1 cellular context compared by ENCODE assay signal in the genomic region with DNA sequence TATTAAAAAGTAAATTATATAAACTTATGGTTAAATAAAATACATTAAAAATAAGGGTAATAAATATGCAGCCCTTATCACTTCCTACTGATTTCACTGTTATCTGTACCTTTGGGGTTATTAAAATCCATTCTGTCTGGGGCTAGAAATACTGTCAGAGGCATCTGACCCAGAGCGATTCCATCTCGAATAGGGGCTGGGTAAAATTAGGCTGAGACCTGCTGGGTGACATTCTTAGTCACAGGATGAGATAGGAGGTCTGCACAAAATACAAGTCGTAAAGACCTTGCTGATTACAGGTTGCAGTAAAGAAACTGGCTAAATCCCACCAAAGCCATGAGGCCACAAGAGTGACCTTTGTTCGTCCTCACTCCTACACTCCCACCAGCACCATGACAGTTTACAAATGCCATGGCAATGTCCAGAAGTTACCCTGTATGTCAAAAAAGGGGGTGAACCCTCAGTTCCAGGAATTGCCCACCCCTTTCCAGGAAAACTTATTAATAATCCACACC.
TF ChIP-seq lines count a peak whose summit lies in the region.

No MANE protein-coding gene starts in this region.

TF ChIP-seq in GM23338, 12 proteins besides CTCF, POLR2A, EP300 and RAD21 (continued from another document):
- TF ChIP-seq ETS1 (IDR thresholded peaks at IDR 0.05) (no peak), REST (IDR thresholded peaks at IDR 0.05; ENCODE audit: unreplicated experiment) (no peak), POLR2AphosphoS5 (IDR thresholded peaks at IDR 0.05; ENCODE audit: low read depth) (no peak), ZNF331 (CRISPR knock-in tag; IDR thresholded peaks at IDR 0.05; ENCODE audit: low read depth) (no peak), EZH2phosphoT487 (IDR thresholded peaks at IDR 0.05; ENCODE audit: unreplicated experiment) (no peak), NANOG (IDR thresholded peaks at IDR 0.05; ENCODE audit: borderline replicate concordance) (no peak)
